In genomic region chr12:40033260-40033649, GRCh38 we compare ENCODE assay signal across 23 cellular contexts.
DNase-seq lines count a peak whose midpoint lies in the region; ATAC-seq and TF ChIP-seq lines count a peak whose summit lies in the region.
"Had no signal": no experiment of that assay in that cellular context is flagged by ENCODE, and none has a peak within 500 bp of the region (broad histone marks: within the 10 kb centered on the region; RNA-seq: fewer than 3 reads in every experiment).

No MANE protein-coding gene starts in this region.

- H3K9me3 Mint-ChIP-seq in nephron progenitor cell: no peaks in the 10 kb centered on the region
- H3K9me3 Mint-ChIP-seq: activated CD8-positive, alpha-beta T cell treated with anti-CD3 and anti-CD28 coated beads for 36 hours; activated naive CD8-positive, alpha-beta T cell treated with anti-CD3 and anti-CD28 coated beads for 36 hours; CD14-positive monocyte; stimulated activated naive CD8-positive, alpha-beta T cell treated with anti-CD3 and anti-CD28 coated beads, Interleukin-15, Interleukin-2, amounts not matched to agents 100 ng/mL and 50 ng/mL, for 24 hours had no signal

- TF ChIP-seq POLR2A in transverse colon (IDR thresholded peaks at IDR 0.05): no peak

- H3K4me1 ChIP-seq in left ventricle myocardium inferior: peaks cover 16% of the 10 kb centered on the region
- H3K4me1 ChIP-seq in hepatocyte (ENCODE audit: insufficient read depth): no peaks in the 10 kb centered on the region
- peaks cover 0 to 29% (median 16%) of the 10 kb centered on the region in 4 donors for H3K4me1 ChIP-seq in transverse colon

- intact Hi-C loops in Right ventricle myocardium superior (cut with DNase I): no loop called here
- intact Hi-C loops in left ventricle myocardium inferior (cut with micrococcal nuclease): no loop called here
- intact Hi-C loops in transverse colon (cut with DNase I; ENCODE audit: low total_unique reads): no loop called here

- H3K9me2 ChIP-seq in hepatocyte (replicated peaks; ENCODE audit: insufficient read depth): no peaks in the 10 kb centered on the region

- no peak overlapping the region for H3K27ac Mint-ChIP-seq in nephron progenitor cell
- H3K27ac Mint-ChIP-seq: activated CD8-positive, alpha-beta T cell treated with anti-CD3 and anti-CD28 coated beads for 36 hours; activated naive CD8-positive, alpha-beta T cell treated with anti-CD3 and anti-CD28 coated beads for 36 hours; CD14-positive monocyte; stimulated activated naive CD8-positive, alpha-beta T cell treated with anti-CD3 and anti-CD28 coated beads, Interleukin-15, Interleukin-2, amounts not matched to agents 100 ng/mL and 50 ng/mL, for 24 hours had no signal

- ATAC-seq in Right ventricle myocardium superior (ENCODE audit: poor library complexity) (peak; percentile 65), HG02610 (IDR thresholded peaks at IDR 0.05; ENCODE audit: unreplicated experiment) (no peak)
- ATAC-seq: activated CD8-positive, alpha-beta T cell treated with anti-CD3 and anti-CD28 coated beads for 36 hours had no signal

- H3K79me2 ChIP-seq in hepatocyte: no peaks in the 10 kb centered on the region

- H3K27me3 ChIP-seq in left ventricle myocardium inferior (ENCODE audit: low read depth): no peaks in the 10 kb centered on the region
- H3K27me3 ChIP-seq in hepatocyte: no peaks in the 10 kb centered on the region
- no peaks in the 10 kb centered on the region for H3K27me3 ChIP-seq in transverse colon
- H3K27me3 ChIP-seq: esophagus muscularis mucosa had no signal

- H3K4me1 Mint-ChIP-seq in nephron progenitor cell: peaks cover 18% of the 10 kb centered on the region
- H3K4me1 Mint-ChIP-seq: CD14-positive monocyte had no signal

- H4K20me1 ChIP-seq in hepatocyte (ENCODE audit: insufficient read depth, poor library complexity, severe bottlenecking): no peaks in the 10 kb centered on the region

- no peak overlapping the region for H2AFZ ChIP-seq in hepatocyte

- TF ChIP-seq CTCF in left ventricle myocardium inferior (IDR thresholded peaks at IDR 0.05; ENCODE audit: borderline replicate concordance) (no peak), hepatocyte (IDR thresholded peaks at IDR 0.05; ENCODE audit: poor library complexity) (no peak), transverse colon (IDR thresholded peaks at IDR 0.05) (no peak), nephron progenitor cell (IDR thresholded peaks at IDR 0.05) (no peak)

- peaks cover 3% of the 10 kb centered on the region for H3K36me3 Mint-ChIP-seq in nephron progenitor cell (ENCODE audit: low read depth)
- H3K36me3 Mint-ChIP-seq: activated naive CD8-positive, alpha-beta T cell treated with anti-CD3 and anti-CD28 coated beads for 36 hours had no signal

- no peak for TF ChIP-seq EP300 in transverse colon (IDR thresholded peaks at IDR 0.05; ENCODE audit: low read depth)

- in situ Hi-C loops in transverse colon (cut with MboI; ENCODE audit: low pct_ligation_motif_present in 1 of 4, low pct_unique_long_range_greater_than_20kb in 1 of 4, low sequenced_read_pairs in 3 of 4): no loop called here

- H3K36me3 ChIP-seq in left ventricle myocardium inferior (no peaks in the 10 kb centered on the region), hepatocyte (replicated peaks; ENCODE audit: insufficient read depth, low read depth) (no peaks in the 10 kb centered on the region), transverse colon (no peaks in the 10 kb centered on the region)
- H3K36me3 ChIP-seq: esophagus muscularis mucosa, WERI-Rb-1 had no signal

- no peak overlapping the region for H3K4me3 ChIP-seq in left ventricle myocardium inferior
- no peak overlapping the region for H3K4me3 ChIP-seq in hepatocyte
- peak overlapping the region in 1 of 4 donors; percentile 24 for H3K4me3 ChIP-seq in transverse colon
- H3K4me3 ChIP-seq: esophagus muscularis mucosa had no signal

- H3K27ac ChIP-seq in left ventricle myocardium inferior (replicated peaks): no peak overlapping the region
- H3K27ac ChIP-seq in hepatocyte: no peak overlapping the region
- H3K27ac ChIP-seq in transverse colon: peak overlapping the region; percentile 55 to 68 (median 62)
- H3K27ac ChIP-seq: esophagus muscularis mucosa, WERI-Rb-1 had no signal

- H3K4me3 Mint-ChIP-seq in nephron progenitor cell: no peak overlapping the region
- H3K4me3 Mint-ChIP-seq: activated CD8-positive, alpha-beta T cell treated with anti-CD3 and anti-CD28 coated beads for 36 hours; activated naive CD8-positive, alpha-beta T cell treated with anti-CD3 and anti-CD28 coated beads for 36 hours; CD14-positive monocyte; stimulated activated naive CD8-positive, alpha-beta T cell treated with anti-CD3 and anti-CD28 coated beads, Interleukin-15, Interleukin-2, amounts not matched to agents 100 ng/mL and 50 ng/mL, for 24 hours had no signal

- H3K27me3 Mint-ChIP-seq in nephron progenitor cell (ENCODE audit: low read depth, poor library complexity): no peaks in the 10 kb centered on the region
- H3K27me3 Mint-ChIP-seq: activated CD8-positive, alpha-beta T cell treated with anti-CD3 and anti-CD28 coated beads for 36 hours; activated naive CD8-positive, alpha-beta T cell treated with anti-CD3 and anti-CD28 coated beads for 36 hours; stimulated activated naive CD8-positive, alpha-beta T cell treated with anti-CD3 and anti-CD28 coated beads, Interleukin-15, Interleukin-2, amounts not matched to agents 100 ng/mL and 50 ng/mL, for 24 hours had no signal

- no peaks in the 10 kb centered on the region for H3K9me3 ChIP-seq in left ventricle myocardium inferior (replicated peaks)
- no peaks in the 10 kb centered on the region for H3K9me3 ChIP-seq in hepatocyte (ENCODE audit: low read depth)
- H3K9me3 ChIP-seq in transverse colon: no peaks in the 10 kb centered on the region
- H3K9me3 ChIP-seq: esophagus muscularis mucosa had no signal

- peak overlapping the region; percentile 36 for H3K4me2 ChIP-seq in hepatocyte

- no peak for DNase-seq in Right ventricle myocardium superior
- no peak for DNase-seq in left ventricle myocardium inferior
- DNase-seq in NCI-H2081 (lab: John Stamatoyannopoulos, UW): peak; percentile 61 to 85
- no peak for DNase-seq in hepatocyte (ENCODE audit: low spot score)
- peak; percentile 67 for DNase-seq in transverse colon
- DNase-seq in nephron progenitor cell: no peak
- DNase-seq in NCI-H1694 treated with DMSO at 0.1 percent for 48 hours (lab: John Stamatoyannopoulos, UW): no peak
- DNase-seq: activated CD8-positive, alpha-beta T cell treated with anti-CD3 and anti-CD28 coated beads for 36 hours; activated naive CD8-positive, alpha-beta T cell treated with anti-CD3 and anti-CD28 coated beads for 36 hours; activated T-cell treated with anti-CD3 and anti-CD28 coated beads, Interleukin-2, amount 50 U/mL, for 48 hours; DMS79; IMR-90; midbrain; MV-4-11; NCI-H2171; nucleus accumbens; right cardiac atrium; SHP77; WERI-Rb-1 had no signal

Comparison
In these comparisons a context has a peak if more than half of its experiments do, and no peak if none do; other contexts are left out.
1. DNase-seq: peak in NCI-H2081 (2 of 2) and transverse colon (single experiment); none in Right ventricle myocardium superior (single experiment), left ventricle myocardium inferior (single experiment), hepatocyte (single experiment), nephron progenitor cell (single experiment) and NCI-H1694 treated with DMSO at 0.1 percent for 48 hours (single experiment).
2. H3K27ac ChIP-seq: peak in transverse colon (4 of 4); none in left ventricle myocardium inferior (single experiment) and hepatocyte (single experiment).